19 cellular contexts compared by ENCODE assay signal in the genomic region with DNA sequence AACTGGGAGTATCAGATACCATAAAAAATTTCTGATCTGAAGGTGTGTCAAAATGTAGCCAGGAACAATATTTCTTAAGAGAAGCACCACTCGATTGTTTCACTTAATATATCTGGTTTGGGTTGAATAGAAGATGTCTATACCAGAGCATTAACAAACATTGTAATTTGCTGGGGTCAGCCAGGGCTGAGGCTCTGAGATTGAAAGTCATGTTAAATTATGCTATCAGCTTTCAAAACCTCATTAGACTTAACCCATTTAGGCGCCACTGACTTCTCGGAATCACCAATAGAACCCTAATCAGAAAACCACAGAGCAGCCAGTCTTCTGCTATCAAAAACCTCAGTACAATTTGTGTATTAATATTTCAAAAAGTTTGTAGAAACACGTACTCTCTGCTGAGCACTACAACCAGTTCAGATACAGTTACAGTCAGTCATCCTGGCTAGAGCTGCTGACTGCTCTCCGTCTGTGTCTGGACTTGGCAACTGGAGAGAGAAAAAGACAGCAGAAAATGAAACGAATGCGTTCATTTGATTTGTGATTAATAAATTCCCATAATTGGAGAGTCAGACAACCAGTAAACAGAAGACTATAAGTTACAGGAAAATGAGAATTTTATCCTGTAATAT.
DNase-seq lines count a peak whose midpoint lies in the region; ATAC-seq and TF ChIP-seq lines count a peak whose summit lies in the region.
"Had no signal": no experiment of that assay in that cellular context is flagged by ENCODE, and none has a peak within 500 bp of the region (broad histone marks: within the 10 kb centered on the region; RNA-seq: fewer than 3 reads in every experiment).

No MANE protein-coding gene starts in this region.

- H3K27me3 ChIP-seq in osteoblast (ENCODE audit: insufficient read depth, low read length) = no peaks in the 10 kb centered on the region
- H3K27me3 ChIP-seq: stomach, upper lobe of left lung had no signal

- no peak for ATAC-seq in HG02798 (IDR thresholded peaks at IDR 0.05; ENCODE audit: poor library complexity, unreplicated experiment)

- no peaks in the 10 kb centered on the region for H3K9me3 ChIP-seq in osteoblast (ENCODE audit: low read depth, low read length)
- H3K9me3 ChIP-seq: stomach, upper lobe of left lung had no signal

- H3K27ac ChIP-seq in osteoblast (ENCODE audit: low read depth, low read length) = no peak overlapping the region
- H3K27ac ChIP-seq: stomach, upper lobe of left lung had no signal

- H4K20me1 ChIP-seq in osteoblast (ENCODE audit: insufficient read depth, low read length) = no peaks in the 10 kb centered on the region

- TF ChIP-seq CTCF in choroid plexus epithelial cell (conservative IDR thresholded peaks at IDR 0.05; ENCODE audit: low read depth, low read length) = no peak
- no peak for TF ChIP-seq CTCF in osteoblast (IDR thresholded peaks at IDR 0.05; ENCODE audit: extremely low read depth, low read depth, low read length)

- H3K4me2 ChIP-seq in osteoblast (ENCODE audit: insufficient read depth, low read length) = no peak overlapping the region

- intact Hi-C loops in head of caudate nucleus (cut with DNase I) = no loop called here

- no peaks in the 10 kb centered on the region for H3K4me1 ChIP-seq in osteoblast (ENCODE audit: insufficient read depth, low read length)
- H3K4me1 ChIP-seq: stomach, upper lobe of left lung had no signal

- peak overlapping the region; percentile 5 for H2AFZ ChIP-seq in osteoblast (ENCODE audit: low read length)

- peak; percentile 4 for DNase-seq in NCI-H146 (lab: John Stamatoyannopoulos, UW)
- no peak for DNase-seq in NCI-H146 treated with DMSO at 0.1 percent for 48 hours (lab: John Stamatoyannopoulos, UW; ENCODE audit: unreplicated experiment)
- DNase-seq in NCI-H69 (lab: John Stamatoyannopoulos, UW) = peak; percentile 80
- peak; percentile 20 for DNase-seq in choroid plexus epithelial cell (ENCODE audit: low read depth)
- no peak for DNase-seq in osteoblast (ENCODE audit: insufficient read length, low spot score, missing footprints)
- no peak for DNase-seq in activated T-cell treated with anti-CD3 and anti-CD28 coated beads, Interleukin-2, amount 50 U/mL, for 1 hour
- DNase-seq in head of caudate nucleus = no peak
- DNase-seq: 8988T; activated CD4-positive, alpha-beta T cell treated with anti-CD3 and anti-CD28 coated beads for 4 hours; hippocampal formation; MV-4-11; NCI-H187 treated with DMSO at 0.1 percent for 48 hours; NCI-H510A; nucleus accumbens; stimulated activated CD4-positive, alpha-beta T cell treated with anti-CD3 and anti-CD28 coated beads, Interleukin-4, amount 100 ng/mL, for 4 hours; stomach; upper lobe of left lung had no signal

- H3K36me3 ChIP-seq in osteoblast (ENCODE audit: insufficient read depth, low read length) = no peaks in the 10 kb centered on the region
- H3K36me3 ChIP-seq: stomach, upper lobe of left lung had no signal

- H3K4me3 ChIP-seq in choroid plexus epithelial cell (ENCODE audit: low read depth, low read length) = no peak overlapping the region
- H3K4me3 ChIP-seq in osteoblast (ENCODE audit: insufficient read depth, low read length) = no peak overlapping the region
- H3K4me3 ChIP-seq: lung, stomach, upper lobe of left lung had no signal

- H3K79me2 ChIP-seq in osteoblast (ENCODE audit: insufficient read depth, low read length) = no peaks in the 10 kb centered on the region

Comparison
In these comparisons a context has a peak if more than half of its experiments do, and no peak if none do; other contexts are left out.
1. DNase-seq: peak in NCI-H146 (single experiment), NCI-H69 (single experiment) and choroid plexus epithelial cell (single experiment); none in NCI-H146 treated with DMSO at 0.1 percent for 48 hours (single experiment), osteoblast (single experiment), activated T-cell treated with anti-CD3 and anti-CD28 coated beads, Interleukin-2, amount 50 U/mL, for 1 hour (single experiment) and head of caudate nucleus (0 of 42).